Comparison of ENCODE assay signal across 28 cellular contexts in genomic region chr13:48527955-48528354, GRCh38. TPM values are rescaled to one million over a fixed set of nuclear protein-coding genes. Genes with fewer than 3 reads are reported as not detected.
A peak's percentile ranks its signal among the peaks of the same experiment; 100 is the strongest.
DNase-seq lines count a peak whose midpoint lies in the region; ATAC-seq and TF ChIP-seq lines count a peak whose summit lies in the region.
"Had no signal": no experiment of that assay in that cellular context is flagged by ENCODE, and none has a peak within 500 bp of the region (broad histone marks: within the 10 kb centered on the region; RNA-seq: fewer than 3 reads in every experiment).

No MANE protein-coding gene starts in this region.

- H3K79me2 ChIP-seq in SU-DHL-6 (ENCODE audit: insufficient read depth, low read length): peaks cover 47% of the 10 kb centered on the region

- intact Hi-C loops in activated CD4-positive, alpha-beta T cell treated with anti-CD3 and anti-CD28 coated beads for 36 hours (cut with DNase I, micrococcal nuclease): no loop called here

- no peaks in the 10 kb centered on the region for H3K9me2 ChIP-seq in SU-DHL-6 (replicated peaks; ENCODE audit: insufficient read depth, low read length)

- H4K20me1 ChIP-seq in SU-DHL-6 (ENCODE audit: low read depth, low read length): no peaks in the 10 kb centered on the region

- peak; percentile 14 for DNase-seq in DMS53 (lab: John Stamatoyannopoulos, UW)
- no peak for DNase-seq in DMS53 treated with DMSO at 0.1 percent for 48 hours (lab: John Stamatoyannopoulos, UW; ENCODE audit: unreplicated experiment)
- DNase-seq in natural killer cell treated with Interleukin-12 subunit alpha and Interleukin-12 subunit beta and Interleukin-15 and Interleukin-18, amount 100 ng/mL, for 72 hours (ENCODE audit: low spot score): no peak
- no peak for DNase-seq in SK-N-DZ (ENCODE audit: low spot score)
- DNase-seq in activated CD4-positive, alpha-beta T cell treated with anti-CD3 and anti-CD28 coated beads for 36 hours: no peak
- DNase-seq: 8988T; activated CD4-positive, alpha-beta memory T cell treated with anti-CD3 and anti-CD28 coated beads for 36 hours; activated naive CD4-positive, alpha-beta T cell; central memory CD4-positive, alpha-beta T cell; effector CD4-positive, alpha-beta T cell; GF-D8; head of caudate nucleus; IMR-90; naive B cell; NCI-H187; ovary; SIG-M5; stimulated activated CD4-positive, alpha-beta T cell treated with anti-CD3 and anti-CD28 coated beads, Interleukin-1b, Interleukin-23, amount 100 ng/mL, for 48 hours; stimulated activated naive CD4-positive, alpha-beta T cell treated with Interleukin-2 at 50 U/mL for 16 hours; trophoblast cell had no signal

- H3K36me3 ChIP-seq in SU-DHL-6 (ENCODE audit: low read length): no peaks in the 10 kb centered on the region
- H3K36me3 ChIP-seq: HAP-1, ovary had no signal

- no peak overlapping the region for H2AFZ ChIP-seq in SU-DHL-6 (ENCODE audit: low read depth, low read length, severe bottlenecking)

- H3K4me3 Mint-ChIP-seq in natural killer cell treated with Interleukin-12 subunit alpha and Interleukin-12 subunit beta and Interleukin-15 and Interleukin-18, amount 100 ng/mL, for 72 hours: peak overlapping the region; percentile 89
- no peak overlapping the region for H3K4me3 Mint-ChIP-seq in activated CD4-positive, alpha-beta T cell treated with anti-CD3 and anti-CD28 coated beads for 36 hours
- H3K4me3 Mint-ChIP-seq: activated CD4-positive, alpha-beta memory T cell treated with anti-CD3 and anti-CD28 coated beads for 36 hours; memory B cell; naive B cell; T-helper 1 cell treated with Interleukin-12 subunit alpha and Interleukin-12 subunit beta and Interleukin-4 antibody, amounts not matched to agents 30 μg/mL and 1 μg/mL, for 36 hours; WTC11 had no signal

- no peaks in the 10 kb centered on the region for H3K9me3 ChIP-seq in SU-DHL-6 (ENCODE audit: insufficient read depth, low read length)
- H3K9me3 ChIP-seq: HAP-1, ovary had no signal

- peak overlapping the region; percentile 75 for H3K4me2 ChIP-seq in SU-DHL-6 (ENCODE audit: low read depth, low read length, poor library complexity, severe bottlenecking)

- H3K27me3 ChIP-seq in SU-DHL-6 (ENCODE audit: low read length): no peaks in the 10 kb centered on the region
- H3K27me3 ChIP-seq: ovary had no signal

- H3K9me3 Mint-ChIP-seq in natural killer cell treated with Interleukin-12 subunit alpha and Interleukin-12 subunit beta and Interleukin-15 and Interleukin-18, amount 100 ng/mL, for 72 hours: no peaks in the 10 kb centered on the region
- H3K9me3 Mint-ChIP-seq in activated CD4-positive, alpha-beta T cell treated with anti-CD3 and anti-CD28 coated beads for 36 hours (ENCODE audit: low read depth): no peaks in the 10 kb centered on the region
- H3K9me3 Mint-ChIP-seq: activated CD4-positive, alpha-beta memory T cell treated with anti-CD3 and anti-CD28 coated beads for 36 hours; memory B cell; naive B cell; T-helper 1 cell treated with Interleukin-12 subunit alpha and Interleukin-12 subunit beta and Interleukin-4 antibody, amounts not matched to agents 30 μg/mL and 1 μg/mL, for 36 hours; WTC11 had no signal

- peak overlapping the region; percentile 93 to 98 for H3K27ac Mint-ChIP-seq in natural killer cell treated with Interleukin-12 subunit alpha and Interleukin-12 subunit beta and Interleukin-15 and Interleukin-18, amount 100 ng/mL, for 72 hours
- no peak overlapping the region for H3K27ac Mint-ChIP-seq in activated CD4-positive, alpha-beta T cell treated with anti-CD3 and anti-CD28 coated beads for 36 hours
- H3K27ac Mint-ChIP-seq: activated CD4-positive, alpha-beta memory T cell treated with anti-CD3 and anti-CD28 coated beads for 36 hours; memory B cell; naive B cell; T-helper 1 cell treated with Interleukin-12 subunit alpha and Interleukin-12 subunit beta and Interleukin-4 antibody, amounts not matched to agents 30 μg/mL and 1 μg/mL, for 36 hours; WTC11 had no signal

- H3K27me3 Mint-ChIP-seq in natural killer cell treated with Interleukin-12 subunit alpha and Interleukin-12 subunit beta and Interleukin-15 and Interleukin-18, amount 100 ng/mL, for 72 hours: no peaks in the 10 kb centered on the region
- no peaks in the 10 kb centered on the region for H3K27me3 Mint-ChIP-seq in activated CD4-positive, alpha-beta T cell treated with anti-CD3 and anti-CD28 coated beads for 36 hours
- H3K27me3 Mint-ChIP-seq: activated CD4-positive, alpha-beta memory T cell treated with anti-CD3 and anti-CD28 coated beads for 36 hours had no signal

- ATAC-seq in GM18505 (IDR thresholded peaks at IDR 0.05; ENCODE audit: unreplicated experiment) (no peak), HG03025 (IDR thresholded peaks at IDR 0.05; ENCODE audit: low FRiP score, unreplicated experiment) (no peak)
- no peak for ATAC-seq in natural killer cell treated with Interleukin-12 subunit alpha and Interleukin-12 subunit beta and Interleukin-15 and Interleukin-18, amount 100 ng/mL, for 72 hours
- no peak for ATAC-seq in activated CD4-positive, alpha-beta T cell treated with anti-CD3 and anti-CD28 coated beads for 36 hours
- ATAC-seq: WTC11 had no signal

- H3K27ac ChIP-seq in SU-DHL-6 (ENCODE audit: low read depth, low read length): peak overlapping the region; percentile 83
- H3K27ac ChIP-seq: HL-60, ovary had no signal

- POLR2A ChIA-PET in activated CD4-positive, alpha-beta T cell treated with anti-CD3 and anti-CD28 coated beads for 36 hours (lab: Charles Lee): interaction anchor here (0.7 kb wide), 1 partner anchor 35 kb away, joined by 4 read pairs; no protein-coding TSS in a partner anchor

- peaks cover 34 to 61% of the 10 kb centered on the region in 2 donors for H3K4me1 Mint-ChIP-seq in natural killer cell treated with Interleukin-12 subunit alpha and Interleukin-12 subunit beta and Interleukin-15 and Interleukin-18, amount 100 ng/mL, for 72 hours (ENCODE audit: low read depth in 2 of 2)
- H3K4me1 Mint-ChIP-seq in activated CD4-positive, alpha-beta T cell treated with anti-CD3 and anti-CD28 coated beads for 36 hours: peaks cover 15% of the 10 kb centered on the region

- H3K36me3 Mint-ChIP-seq in natural killer cell treated with Interleukin-12 subunit alpha and Interleukin-12 subunit beta and Interleukin-15 and Interleukin-18, amount 100 ng/mL, for 72 hours: no peaks in the 10 kb centered on the region
- no peaks in the 10 kb centered on the region for H3K36me3 Mint-ChIP-seq in activated CD4-positive, alpha-beta T cell treated with anti-CD3 and anti-CD28 coated beads for 36 hours (ENCODE audit: low read depth)
- H3K36me3 Mint-ChIP-seq: memory B cell, naive B cell, WTC11 had no signal

- CTCF ChIA-PET in activated CD4-positive, alpha-beta T cell treated with anti-CD3 and anti-CD28 coated beads for 36 hours (lab: Charles Lee): interaction anchor here (1.4 kb wide), 1 partner anchor 13 kb away, joined by 5 read pairs; no protein-coding TSS in a partner anchor

- peaks cover 29% of the 10 kb centered on the region for H3F3A ChIP-seq in SU-DHL-6 (ENCODE audit: insufficient read depth)

- peak; percentile 34 for TF ChIP-seq POLR2A in GM18505 (IDR thresholded peaks at IDR 0.05; ENCODE audit: borderline replicate concordance, extremely low read depth, insufficient read depth, insufficient read length)

- no peak for TF ChIP-seq CTCF in SU-DHL-6 (IDR thresholded peaks at IDR 0.05; ENCODE audit: insufficient read depth, low read length, poor library complexity, severe bottlenecking)

- peak overlapping the region; percentile 40 for H3K9ac ChIP-seq in SU-DHL-6 (ENCODE audit: low read length)

- peak overlapping the region; percentile 33 for H3K4me3 ChIP-seq in SU-DHL-6 (ENCODE audit: insufficient read depth, low read length, poor library complexity, severe bottlenecking)
- H3K4me3 ChIP-seq: HAP-1, ovary had no signal

RNA-seq across cellular contexts. Expression of gene RCBTB2, which starts 4.9 kb away (rescaled TPM):
- 10 to 100 TPM; 29.8 to 31.2 TPM for total RNA-seq in natural killer cell treated with Interleukin-12 subunit alpha and Interleukin-12 subunit beta and Interleukin-15 and Interleukin-18, amount 100 ng/mL, for 72 hours
- 8.6 and 27.6 TPM in 2 replicates for polyA plus RNA-seq in SK-N-DZ (2014; cell fraction: cytosol; rRNA removed)
- 12.3 and 13.5 TPM in 2 replicates for polyA plus RNA-seq in SK-N-DZ (2014; cell fraction: nucleus; rRNA removed)
- 1 to 10 TPM; 1.1 to 1.6 TPM for total RNA-seq in activated CD4-positive, alpha-beta T cell treated with anti-CD3 and anti-CD28 coated beads for 36 hours

Comparison
In these comparisons a context has a peak if more than half of its experiments do, and no peak if none do; other contexts are left out.
1. RNA of gene RCBTB2, which starts 4.9 kb away (total RNA-seq): 29.8 to 31.2 TPM in natural killer cell treated with Interleukin-12 subunit alpha and Interleukin-12 subunit beta and Interleukin-15 and Interleukin-18, amount 100 ng/mL, for 72 hours; 1.1 to 1.6 TPM in activated CD4-positive, alpha-beta T cell treated with anti-CD3 and anti-CD28 coated beads for 36 hours; every median in the first group is over 10 times any median in the second.